In the genomic region with DNA sequence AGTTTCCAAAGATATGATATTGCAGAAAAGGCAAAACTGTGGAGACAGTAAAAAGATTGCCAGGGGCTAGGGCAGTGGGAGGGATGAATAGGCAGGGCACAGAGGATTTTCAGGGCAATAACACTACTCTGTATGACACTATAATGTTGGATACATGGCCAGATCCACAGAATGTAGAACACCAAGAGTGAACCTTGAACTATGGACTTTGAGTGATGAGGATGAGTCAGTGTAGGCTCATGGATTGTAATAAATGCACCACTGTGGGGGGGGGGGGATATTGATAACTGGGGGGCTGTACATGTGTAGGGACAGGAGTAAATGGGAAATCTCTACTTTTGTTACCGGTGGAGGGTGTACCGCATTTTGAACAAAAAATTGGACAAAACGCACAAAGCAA, we compare ENCODE assay signal across 20 cellular contexts.
"Had no signal": no experiment of that assay in that cellular context is flagged by ENCODE, and none has a peak within 500 bp of the region (broad histone marks: within the 10 kb centered on the region; RNA-seq: fewer than 3 reads in every experiment).

No MANE protein-coding gene starts in this region.

- H3K4me3 ChIP-seq: hepatocyte, lung, smooth muscle cell, tibial artery, upper lobe of left lung, uterus had no signal

- ATAC-seq: foreskin keratinocyte; left cardiac atrium; naive thymus-derived CD4-positive, alpha-beta T cell; stimulated activated effector memory CD8-positive, alpha-beta T cell treated with anti-CD3 and anti-CD28 coated beads, Interleukin-12 subunit alpha, Interleukin-12 subunit beta, amount 100 ng/mL, for 72 hours had no signal

- H3K36me3 ChIP-seq: uterus had no signal

- DNase-seq: cerebellar nuclear complex; erythroblast; foreskin keratinocyte; head of caudate nucleus; kidney; left cardiac atrium; mesenchymal stem cell; midbrain; naive thymus-derived CD4-positive, alpha-beta T cell; nephron progenitor cell; posterior cingulate gyrus; stimulated activated CD4-positive, alpha-beta T cell treated with anti-CD3 and anti-CD28 coated beads, Interleukin-2, amount 100 ng/mL, for 48 hours; stimulated activated CD8-positive, alpha-beta memory T cell treated with anti-CD3 and anti-CD28 coated beads, Interleukin-4, amount 100 ng/mL, for 48 hours; tibial artery; upper lobe of left lung; uterus had no signal

- H3K4me1 ChIP-seq: foreskin keratinocyte, uterus had no signal

- H3K9me3 ChIP-seq: tibial artery, upper lobe of left lung, uterus had no signal
